Comparison of ENCODE assay signal across 25 cellular contexts in genomic region chr11:118234833-118235232, GRCh38. TPM values are rescaled to one million over a fixed set of nuclear protein-coding genes. Genes with fewer than 3 reads are reported as not detected.
DNase-seq lines count a peak whose midpoint lies in the region; ATAC-seq and TF ChIP-seq lines count a peak whose summit lies in the region.
"Had no signal": no experiment of that assay in that cellular context is flagged by ENCODE, and none has a peak within 500 bp of the region (broad histone marks: within the 10 kb centered on the region; RNA-seq: fewer than 3 reads in every experiment).

No MANE protein-coding gene starts in this region.

- no peak for ATAC-seq in activated naive CD4-positive, alpha-beta T cell treated with anti-CD3 and anti-CD28 coated beads, Interleukin-2, amount 50 U/mL, for 72 hours
- no peak for ATAC-seq in HG02759 (IDR thresholded peaks at IDR 0.05; ENCODE audit: unreplicated experiment)
- ATAC-seq in HG03457 (IDR thresholded peaks at IDR 0.05; ENCODE audit: unreplicated experiment) = no peak
- ATAC-seq: GM12878 had no signal

- no peak overlapping the region for H3K4me3 ChIP-seq in Caco-2 (ENCODE audit: low read depth, low read length)
- H3K4me3 ChIP-seq in PC-9 = no peak overlapping the region
- H3K4me3 ChIP-seq in left ventricle myocardium inferior = peak overlapping the region; percentile 22
- H3K4me3 ChIP-seq: GM12878, GM23248, Peyer's patch, SJSA1 had no signal

- no peak overlapping the region for H3K4me2 ChIP-seq in PC-9

- no peak overlapping the region for H3K4me3 Mint-ChIP-seq in activated naive CD4-positive, alpha-beta T cell treated with anti-CD3 and anti-CD28 coated beads for 36 hours
- no peak overlapping the region for H3K4me3 Mint-ChIP-seq in Caco-2 (ENCODE audit: unreplicated experiment)
- H3K4me3 Mint-ChIP-seq: H9, HFFc6, IgD-negative memory B cell had no signal

- H3K9me3 ChIP-seq in Caco-2 = no peaks in the 10 kb centered on the region
- H3K9me3 ChIP-seq in PC-9 (ENCODE audit: insufficient read depth, low read depth) = no peaks in the 10 kb centered on the region
- H3K9me3 ChIP-seq in left ventricle myocardium inferior (replicated peaks) = no peaks in the 10 kb centered on the region
- H3K9me3 ChIP-seq: Peyer's patch, SJSA1 had no signal

- H3K36me3 ChIP-seq in Caco-2 (ENCODE audit: control insufficient read depth, insufficient read depth, low read length) (peaks cover 9% of the 10 kb centered on the region), PC-9 (ENCODE audit: low read depth) (peaks cover 12% of the 10 kb centered on the region), left ventricle myocardium inferior (no peaks in the 10 kb centered on the region)
- H3K36me3 ChIP-seq: SJSA1 had no signal

- intact Hi-C loops in activated naive CD4-positive, alpha-beta T cell treated with anti-CD3 and anti-CD28 coated beads for 36 hours (cut with micrococcal nuclease) = no loop called here
- intact Hi-C loops in Caco-2 (cut with micrococcal nuclease; ENCODE audit: unreplicated experiment) = no loop called here
- intact Hi-C loops in PC-9 (cut with micrococcal nuclease; ENCODE audit: unreplicated experiment) = no loop called here
- intact Hi-C loops in left ventricle myocardium inferior (cut with micrococcal nuclease) = no loop called here

- H3K27me3 ChIP-seq in Caco-2 (replicated peaks; ENCODE audit: control insufficient read depth, insufficient read depth, low read length) (no peaks in the 10 kb centered on the region), PC-9 (ENCODE audit: insufficient read depth, low read depth) (no peaks in the 10 kb centered on the region), left ventricle myocardium inferior (ENCODE audit: low read depth) (no peaks in the 10 kb centered on the region)
- H3K27me3 ChIP-seq: Peyer's patch, SJSA1 had no signal

- POLR2A ChIA-PET in Caco-2 (lab: Charles Lee) = no interaction called here
- POLR2A ChIA-PET in PC-9 (lab: Charles Lee; ENCODE audit: unreplicated experiment) = no interaction called here

- peaks cover 43% of the 10 kb centered on the region for H3K36me3 Mint-ChIP-seq in activated naive CD4-positive, alpha-beta T cell treated with anti-CD3 and anti-CD28 coated beads for 36 hours (ENCODE audit: low read depth)
- H3K36me3 Mint-ChIP-seq in activated naive CD4-positive, alpha-beta T cell treated with anti-CD3 and anti-CD28 coated beads, Interleukin-2, amount 50 U/mL, for 72 hours = peaks cover 39 to 51% of the 10 kb centered on the region in 2 donors
- H3K36me3 Mint-ChIP-seq in Caco-2 (ENCODE audit: insufficient read depth, unreplicated experiment) = peaks cover 20% of the 10 kb centered on the region

- TF ChIP-seq CTCF in Caco-2 (IDR thresholded peaks at IDR 0.05; ENCODE audit: insufficient read depth in 1 of 2, low read depth in 1 of 2, low read length in 1 of 2, severe bottlenecking in 1 of 2, unreplicated experiment in 1 of 2) = no peak
- TF ChIP-seq CTCF in PC-9 (conservative IDR thresholded peaks at IDR 0.05) = no peak
- no peak for TF ChIP-seq CTCF in left ventricle myocardium inferior (IDR thresholded peaks at IDR 0.05; ENCODE audit: borderline replicate concordance)

- peaks cover 7% of the 10 kb centered on the region; the same call in 1 of the 2 replicates for H3K79me2 ChIP-seq in PC-9 (ENCODE audit: low read depth)

- H3K4me1 ChIP-seq in Caco-2 = peaks cover 64% of the 10 kb centered on the region
- H3K4me1 ChIP-seq in PC-9 (replicated peaks; ENCODE audit: insufficient read depth) = peaks cover 47% of the 10 kb centered on the region
- peaks cover 33% of the 10 kb centered on the region for H3K4me1 ChIP-seq in left ventricle myocardium inferior
- H3K4me1 ChIP-seq: SJSA1 had no signal

- H3K27me3 Mint-ChIP-seq in activated naive CD4-positive, alpha-beta T cell treated with anti-CD3 and anti-CD28 coated beads for 36 hours (ENCODE audit: low read depth) = no peaks in the 10 kb centered on the region
- no peaks in the 10 kb centered on the region for H3K27me3 Mint-ChIP-seq in Caco-2 (ENCODE audit: insufficient read depth, unreplicated experiment)
- H3K27me3 Mint-ChIP-seq: CD4-positive, CD25-positive, alpha-beta regulatory T cell; IgD-negative memory B cell had no signal

- H3K27ac Mint-ChIP-seq in activated naive CD4-positive, alpha-beta T cell treated with anti-CD3 and anti-CD28 coated beads for 36 hours = peak overlapping the region; percentile 78
- no peak overlapping the region for H3K27ac Mint-ChIP-seq in activated naive CD4-positive, alpha-beta T cell treated with anti-CD3 and anti-CD28 coated beads, Interleukin-2, amount 50 U/mL, for 72 hours
- peak overlapping the region; percentile 53 for H3K27ac Mint-ChIP-seq in Caco-2 (ENCODE audit: unreplicated experiment)
- H3K27ac Mint-ChIP-seq: H9, HFFc6, IgD-negative memory B cell had no signal

- no peaks in the 10 kb centered on the region for H3K9me3 Mint-ChIP-seq in activated naive CD4-positive, alpha-beta T cell treated with anti-CD3 and anti-CD28 coated beads for 36 hours
- no peaks in the 10 kb centered on the region for H3K9me3 Mint-ChIP-seq in activated naive CD4-positive, alpha-beta T cell treated with anti-CD3 and anti-CD28 coated beads, Interleukin-2, amount 50 U/mL, for 72 hours
- H3K9me3 Mint-ChIP-seq in Caco-2 (ENCODE audit: unreplicated experiment) = no peaks in the 10 kb centered on the region
- H3K9me3 Mint-ChIP-seq: CD4-positive, CD25-positive, alpha-beta regulatory T cell; H9; HFFc6; IgD-negative memory B cell had no signal

- H3F3A ChIP-seq in PC-9 (ENCODE audit: insufficient read depth, low read depth) = peaks cover 24% of the 10 kb centered on the region

- H3K9me2 ChIP-seq in PC-9 (ENCODE audit: insufficient read depth) = no peaks in the 10 kb centered on the region

- BruUV-seq in Caco-2 (replicated peaks; lab: Mats Ljungman, UMichigan) (no TSS peak), PC-9 (replicated peaks; lab: Mats Ljungman, UMichigan) (no TSS peak)

- H4K20me1 ChIP-seq in PC-9 (ENCODE audit: insufficient read depth) = no peaks in the 10 kb centered on the region

- H2AFZ ChIP-seq in PC-9 = no peak overlapping the region
- H2AFZ ChIP-seq: GM23248 had no signal

- CTCF ChIA-PET in activated naive CD4-positive, alpha-beta T cell treated with anti-CD3 and anti-CD28 coated beads for 36 hours (lab: Charles Lee) = interaction anchor here (0.9 kb wide), 1 partner anchor 10 kb away, joined by 3 read pairs; no protein-coding TSS in a partner anchor
- CTCF ChIA-PET in Caco-2 (lab: Charles Lee) = interaction anchor here (0.6 kb wide), 1 partner anchor 18 kb away, joined by 3 read pairs; no protein-coding TSS in a partner anchor
- CTCF ChIA-PET in PC-9 (lab: Charles Lee) = no interaction called here

- H3K27ac ChIP-seq in PC-9 = peak overlapping the region; percentile 85; the same call in 1 of the 2 replicates
- H3K27ac ChIP-seq in left ventricle myocardium inferior (replicated peaks) = peak overlapping the region; percentile 77
- H3K27ac ChIP-seq: GM23248, Peyer's patch, SJSA1 had no signal

- no peak for DNase-seq in activated naive CD4-positive, alpha-beta T cell treated with anti-CD3 and anti-CD28 coated beads for 36 hours
- no peak for DNase-seq in activated naive CD4-positive, alpha-beta T cell treated with anti-CD3 and anti-CD28 coated beads, Interleukin-2, amount 50 U/mL, for 72 hours (ENCODE audit: low spot score in 2 of 2)
- no peak for DNase-seq in Caco-2
- no peak for DNase-seq in PC-9
- no peak for DNase-seq in left ventricle myocardium inferior
- no peak for DNase-seq in germinal center (ENCODE audit: low spot score)
- DNase-seq: CD4-positive, CD25-positive, alpha-beta regulatory T cell; COR-L47; DND-41; GM23248; H9; HFFc6; MV-4-11; NCI-H1105 treated with DMSO at 0.1 percent for 48 hours; NCI-H2029 treated with DMSO at 0.1 percent for 48 hours; NCI-H226; NCI-H524 treated with DMSO at 0.1 percent for 48 hours; NCI-H82; Peyer's patch had no signal

- peaks cover 63% of the 10 kb centered on the region for H3K4me1 Mint-ChIP-seq in activated naive CD4-positive, alpha-beta T cell treated with anti-CD3 and anti-CD28 coated beads for 36 hours (ENCODE audit: low read depth)
- peaks cover 36% of the 10 kb centered on the region for H3K4me1 Mint-ChIP-seq in Caco-2 (ENCODE audit: low read depth, unreplicated experiment)

RNA-seq across cellular contexts. Expression of gene JAML, which starts 10.0 kb away (rescaled TPM):
- total RNA-seq in activated naive CD4-positive, alpha-beta T cell treated with anti-CD3 and anti-CD28 coated beads for 36 hours = 10 to 100 TPM; 67.5 to 71.4 TPM
- 100 to 1,000 TPM; 125 to 239 TPM for total RNA-seq in activated naive CD4-positive, alpha-beta T cell treated with anti-CD3 and anti-CD28 coated beads, Interleukin-2, amount 50 U/mL, for 72 hours
- total RNA-seq in Caco-2 (2022) (8.9 and 12.0 TPM in 2 replicates), PC-9 (2021) (not detected in 2 replicates), left ventricle myocardium inferior (2.9 TPM)
- total RNA-seq: GM23248, HFFc6, M059J, SJSA1 had no signal

RNA-seq across cellular contexts. Expression of gene MPZL3, which starts 17.3 kb away (rescaled TPM):
- 10 to 100 TPM; 29.3 to 30.5 TPM for total RNA-seq in activated naive CD4-positive, alpha-beta T cell treated with anti-CD3 and anti-CD28 coated beads for 36 hours
- 10 to 100 TPM; 35.0 to 93.0 TPM for total RNA-seq in activated naive CD4-positive, alpha-beta T cell treated with anti-CD3 and anti-CD28 coated beads, Interleukin-2, amount 50 U/mL, for 72 hours
- total RNA-seq in Caco-2 (2022) = 29.6 and 31.8 TPM in 2 replicates
- total RNA-seq in PC-9 (2021) = 13.4 and 16.8 TPM in 2 replicates
- 2.7 TPM for total RNA-seq in left ventricle myocardium inferior
- total RNA-seq: SJSA1 had no signal

RNA-seq across cellular contexts. Expression of gene MPZL2, which starts 29.3 kb away (rescaled TPM):
- 10 to 100 TPM; 25.3 to 28.4 TPM for total RNA-seq in activated naive CD4-positive, alpha-beta T cell treated with anti-CD3 and anti-CD28 coated beads for 36 hours
- 10 to 100 TPM; 39.4 to 64.1 TPM for total RNA-seq in activated naive CD4-positive, alpha-beta T cell treated with anti-CD3 and anti-CD28 coated beads, Interleukin-2, amount 50 U/mL, for 72 hours
- total RNA-seq in Caco-2 (2022) = 69.9 and 80.2 TPM in 2 replicates
- total RNA-seq in PC-9 (2021) = 39.4 and 43.1 TPM in 2 replicates
- 13.4 TPM for total RNA-seq in left ventricle myocardium inferior
- total RNA-seq: GM23248, HFFc6, SJSA1 had no signal

RNA-seq across cellular contexts. Expression of gene SCN2B, which starts 58.4 kb away (rescaled TPM):
- not detected for total RNA-seq in activated naive CD4-positive, alpha-beta T cell treated with anti-CD3 and anti-CD28 coated beads for 36 hours
- under 1 TPM in 1 of 2 donors, not detected in 1; 0.05 TPM for total RNA-seq in activated naive CD4-positive, alpha-beta T cell treated with anti-CD3 and anti-CD28 coated beads, Interleukin-2, amount 50 U/mL, for 72 hours
- total RNA-seq in Caco-2 (2022) (0.09 TPM in 1 of 2 replicates, not detected in the other), PC-9 (2021) (not detected in 2 replicates), left ventricle myocardium inferior (24.9 TPM)
- total RNA-seq: CD4-positive, CD25-positive, alpha-beta regulatory T cell; GM12878; GM23248; H9; HFFc6; SJSA1 had no signal

Comparison
In these comparisons a context has a peak if more than half of its experiments do, and no peak if none do; other contexts are left out.
1. H3K27ac Mint-ChIP-seq: peak in activated naive CD4-positive, alpha-beta T cell treated with anti-CD3 and anti-CD28 coated beads for 36 hours (single experiment) and Caco-2 (single experiment); none in activated naive CD4-positive, alpha-beta T cell treated with anti-CD3 and anti-CD28 coated beads, Interleukin-2, amount 50 U/mL, for 72 hours (0 of 2).